In genomic region chr6:120994573-120994967, GRCh38 we compare ENCODE assay signal across 24 cellular contexts.
"Had no signal": no experiment of that assay in that cellular context is flagged by ENCODE, and none has a peak within 500 bp of the region (broad histone marks: within the 10 kb centered on the region; RNA-seq: fewer than 3 reads in every experiment).

No MANE protein-coding gene starts in this region.

- H3K9me3 ChIP-seq: left ventricle myocardium inferior, lower lobe of right lung, pancreas, prostate gland, sigmoid colon, spleen, suprapubic skin, thoracic aorta, tibial artery, upper lobe of right lung had no signal

- DNase-seq: hypothalamus; immature natural killer cell; kidney; left colon; left ventricle myocardium inferior; lower lobe of right lung; mammary epithelial cell; mesenchymal stem cell; naive thymus-derived CD8-positive, alpha-beta T cell; nucleus accumbens; pancreas; posterior cingulate gyrus; retina; right cardiac atrium; sigmoid colon; spleen; stimulated activated CD4-positive, alpha-beta T cell treated with anti-CD3 and anti-CD28 coated beads, Interleukin-4, amount 100 ng/mL, for 24 hours; stimulated activated naive CD4-positive, alpha-beta T cell; tibial artery; upper lobe of right lung had no signal

- H3K27ac ChIP-seq: left ventricle myocardium inferior, lower lobe of right lung, pancreas, prostate gland, sigmoid colon, spleen, suprapubic skin, thoracic aorta, tibial artery, upper lobe of right lung had no signal

- H3K36me3 ChIP-seq: left ventricle myocardium inferior, lower lobe of right lung, pancreas, prostate gland, sigmoid colon, spleen, suprapubic skin, thoracic aorta, tibial artery, upper lobe of right lung had no signal

- H3K4me3 ChIP-seq: left ventricle myocardium inferior, lower lobe of right lung, pancreas, prostate gland, sigmoid colon, spleen, suprapubic skin, thoracic aorta, tibial artery, upper lobe of right lung had no signal

- H3K27me3 ChIP-seq: pancreas, sigmoid colon, spleen, suprapubic skin, tibial artery, upper lobe of right lung had no signal

- ATAC-seq: left colon; lower lobe of right lung; naive thymus-derived CD8-positive, alpha-beta T cell; pancreas; right cardiac atrium; stimulated activated effector memory CD8-positive, alpha-beta T cell treated with anti-CD3 and anti-CD28 coated beads, Interleukin-12 subunit alpha, Interleukin-12 subunit beta, amount 100 ng/mL, for 72 hours; upper lobe of right lung had no signal

- H3K4me1 ChIP-seq: left ventricle myocardium inferior, lower lobe of right lung, pancreas, prostate gland, sigmoid colon, spleen, suprapubic skin, tibial artery, upper lobe of right lung had no signal
